In the genomic region with DNA sequence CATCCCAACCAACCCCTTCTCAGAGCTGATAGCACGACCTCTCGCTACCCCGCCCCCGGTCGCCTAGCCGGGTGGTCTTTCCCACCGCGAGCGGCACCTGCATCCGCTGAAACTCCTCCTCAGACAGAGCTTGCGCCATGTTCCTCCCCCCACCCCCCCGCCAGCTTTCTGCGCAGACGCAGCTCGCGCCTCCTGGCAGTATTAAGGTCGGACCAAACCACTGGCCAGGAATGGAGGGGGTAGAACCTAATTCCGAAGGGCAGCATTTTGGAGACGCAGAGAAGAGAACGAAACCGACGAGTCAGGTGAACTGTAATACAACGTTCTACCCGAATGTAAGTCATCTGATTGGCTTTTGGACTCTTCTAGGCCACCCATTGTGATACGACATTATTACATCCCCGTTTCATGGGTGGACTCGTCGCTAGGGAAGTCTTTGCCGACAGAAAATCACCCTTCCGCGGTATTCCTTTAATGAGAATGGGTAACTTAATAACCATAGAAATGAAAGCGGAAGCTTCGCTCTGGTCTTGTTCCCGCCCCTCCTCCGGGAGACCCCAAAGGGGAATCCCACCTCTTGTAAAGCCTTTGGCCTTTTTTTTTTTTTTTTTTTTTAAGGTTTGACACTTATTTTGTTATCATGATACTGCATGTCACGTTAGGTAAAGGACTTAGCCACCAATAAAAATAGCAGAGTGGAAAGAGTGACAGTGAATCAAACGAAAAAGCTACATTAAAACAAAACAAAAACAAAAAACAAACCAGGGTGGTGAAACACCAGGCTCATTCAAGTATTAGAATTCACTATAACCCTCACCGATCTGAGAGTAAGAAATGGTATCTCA, we compare ENCODE assay signal across 1 cellular context.
TF ChIP-seq lines count a peak whose summit lies in the region.

A gene with protein sequence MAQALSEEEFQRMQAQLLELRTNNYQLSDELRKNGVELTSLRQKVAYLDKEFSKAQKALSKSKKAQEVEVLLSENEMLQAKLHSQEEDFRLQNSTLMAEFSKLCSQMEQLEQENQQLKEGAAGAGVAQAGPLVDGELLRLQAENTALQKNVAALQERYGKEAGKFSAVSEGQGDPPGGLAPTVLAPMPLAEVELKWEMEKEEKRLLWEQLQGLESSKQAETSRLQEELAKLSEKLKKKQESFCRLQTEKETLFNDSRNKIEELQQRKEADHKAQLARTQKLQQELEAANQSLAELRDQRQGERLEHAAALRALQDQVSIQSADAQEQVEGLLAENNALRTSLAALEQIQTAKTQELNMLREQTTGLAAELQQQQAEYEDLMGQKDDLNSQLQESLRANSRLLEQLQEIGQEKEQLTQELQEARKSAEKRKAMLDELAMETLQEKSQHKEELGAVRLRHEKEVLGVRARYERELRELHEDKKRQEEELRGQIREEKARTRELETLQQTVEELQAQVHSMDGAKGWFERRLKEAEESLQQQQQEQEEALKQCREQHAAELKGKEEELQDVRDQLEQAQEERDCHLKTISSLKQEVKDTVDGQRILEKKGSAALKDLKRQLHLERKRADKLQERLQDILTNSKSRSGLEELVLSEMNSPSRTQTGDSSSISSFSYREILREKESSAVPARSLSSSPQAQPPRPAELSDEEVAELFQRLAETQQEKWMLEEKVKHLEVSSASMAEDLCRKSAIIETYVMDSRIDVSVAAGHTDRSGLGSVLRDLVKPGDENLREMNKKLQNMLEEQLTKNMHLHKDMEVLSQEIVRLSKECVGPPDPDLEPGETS (minus strand): TSS at position 174 of the 845 bp plus-strand sequence. CDS start 35 bp downstream, at position 139.

TF ChIP-seq in K562, 482 proteins besides CTCF, POLR2A, EP300 and RAD21 (continued from another document):
- TF ChIP-seq, protein P1, sequence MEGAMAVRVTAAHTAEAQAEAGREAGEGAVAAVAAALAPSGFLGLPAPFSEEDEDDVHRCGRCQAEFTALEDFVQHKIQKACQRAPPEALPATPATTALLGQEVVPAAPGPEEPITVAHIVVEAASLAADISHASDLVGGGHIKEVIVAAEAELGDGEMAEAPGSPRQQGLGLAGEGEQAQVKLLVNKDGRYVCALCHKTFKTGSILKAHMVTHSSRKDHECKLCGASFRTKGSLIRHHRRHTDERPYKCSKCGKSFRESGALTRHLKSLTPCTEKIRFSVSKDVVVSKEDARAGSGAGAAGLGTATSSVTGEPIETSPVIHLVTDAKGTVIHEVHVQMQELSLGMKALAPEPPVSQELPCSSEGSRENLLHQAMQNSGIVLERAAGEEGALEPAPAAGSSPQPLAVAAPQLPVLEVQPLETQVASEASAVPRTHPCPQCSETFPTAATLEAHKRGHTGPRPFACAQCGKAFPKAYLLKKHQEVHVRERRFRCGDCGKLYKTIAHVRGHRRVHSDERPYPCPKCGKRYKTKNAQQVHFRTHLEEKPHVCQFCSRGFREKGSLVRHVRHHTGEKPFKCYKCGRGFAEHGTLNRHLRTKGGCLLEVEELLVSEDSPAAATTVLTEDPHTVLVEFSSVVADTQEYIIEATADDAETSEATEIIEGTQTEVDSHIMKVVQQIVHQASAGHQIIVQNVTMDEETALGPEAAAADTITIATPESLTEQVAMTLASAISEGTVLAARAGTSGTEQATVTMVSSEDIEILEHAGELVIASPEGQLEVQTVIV (CRISPR knock-in tag; IDR thresholded peaks at IDR 0.05; ENCODE audit: borderline replicate concordance), result no peak
- TF ChIP-seq KHSRP (IDR thresholded peaks at IDR 0.05) (no peak), EZH2 (IDR thresholded peaks at IDR 0.05; ENCODE audit: borderline replicate concordance, low read depth, low read length) (no peak), HNRNPLL (IDR thresholded peaks at IDR 0.05; ENCODE audit: low read depth, low read length, poor library complexity, severe bottlenecking) (peak; percentile 58), KDM4B (IDR thresholded peaks at IDR 0.05; ENCODE audit: borderline replicate concordance in 2 of 2, low read depth in 1 of 2) (0 out of 4 replicates have a peak, but pooled peaks of 1 of the 2 experiments have one; percentile 49), TAL1 (IDR thresholded peaks at IDR 0.05) (no peak), ZBTB7A (IDR thresholded peaks at IDR 0.05; ENCODE audit: borderline replicate concordance, control insufficient read depth, low read depth, low read length) (peak; percentile 94), ZNF785 (CRISPR knock-in tag; IDR thresholded peaks at IDR 0.05) (no peak), CEBPB (tag; IDR thresholded peaks at IDR 0.05) (peak; percentile 92), ZNF134 (CRISPR knock-in tag; conservative IDR thresholded peaks at IDR 0.05) (no peak), CC2D1A (IDR thresholded peaks at IDR 0.05) (no peak), PURB (CRISPR knock-in tag; IDR thresholded peaks at IDR 0.05; ENCODE audit: low read depth) (no peak), HLTF (IDR thresholded peaks at IDR 0.05) (no peak), ZC3H4 (CRISPR knock-in tag; IDR thresholded peaks at IDR 0.05; ENCODE audit: borderline replicate concordance) (no peak), HSF4 (CRISPR knock-in tag; IDR thresholded peaks at IDR 0.05; ENCODE audit: borderline replicate concordance) (no peak), HDAC1 (IDR thresholded peaks at IDR 0.05) (no peak), TAF9B (IDR thresholded peaks at IDR 0.05; ENCODE audit: partially characterized antibody) (peak; percentile 98), IRF2 (CRISPR knock-in tag; IDR thresholded peaks at IDR 0.05) (no peak), CHCHD3 (CRISPR knock-in tag; IDR thresholded peaks at IDR 0.05) (no peak), FOXM1 (IDR thresholded peaks at IDR 0.05; ENCODE audit: low read depth) (peak; percentile 57; the same call in 1 of the 2 replicates), FOXM1 (CRISPR knock-in tag; IDR thresholded peaks at IDR 0.05; ENCODE audit: low read depth) (no peak), ARID1B (IDR thresholded peaks at IDR 0.05) (0 out of 2 replicates have a peak, but pooled peaks have one; percentile 26), SIN3B (IDR thresholded peaks at IDR 0.05; ENCODE audit: low read depth) (0 out of 2 replicates have a peak, but pooled peaks have one; percentile 50), ELF1 (tag; IDR thresholded peaks at IDR 0.05) (peak; percentile 78), RNF2 (IDR thresholded peaks at IDR 0.05) (no peak), ZNF778 (CRISPR knock-in tag; IDR thresholded peaks at IDR 0.05) (no peak), ETV1 (tag; conservative IDR thresholded peaks at IDR 0.05; ENCODE audit: low read depth) (0 out of 2 replicates have a peak, but pooled peaks have one; percentile 22), NFRKB (IDR thresholded peaks at IDR 0.05; ENCODE audit: low read depth) (peak; percentile 65; the same call in 1 of the 2 replicates), TOE1 (IDR thresholded peaks at IDR 0.05; ENCODE audit: borderline replicate concordance) (peak; percentile 94), TOE1 (CRISPR knock-in tag; IDR thresholded peaks at IDR 0.05; ENCODE audit: borderline replicate concordance, low read depth) (no peak), BCOR (IDR thresholded peaks at IDR 0.05) (peak; percentile 84), POLR2H (tag; IDR thresholded peaks at IDR 0.05; ENCODE audit: low read depth) (peak; percentile 73), ZFP36 (IDR thresholded peaks at IDR 0.05; ENCODE audit: low read depth, low read length, partially characterized antibody) (no peak), SIRT6 (IDR thresholded peaks at IDR 0.05; ENCODE audit: low read depth, low read length) (no peak), GABPB1 (CRISPR knock-in tag; IDR thresholded peaks at IDR 0.05) (peak; percentile 59; the same call in 1 of the 2 replicates), MXI1 (IDR thresholded peaks at IDR 0.05; ENCODE audit: low read depth, low read length) (no peak), L3MBTL2 (IDR thresholded peaks at IDR 0.05) (no peak), ZNF695 (CRISPR knock-in tag; IDR thresholded peaks at IDR 0.05) (no peak), SUPT5H (IDR thresholded peaks at IDR 0.05) (peak; percentile 84), EGR1 (conservative IDR thresholded peaks at IDR 0.05) (0 out of 2 replicates have a peak, but pooled peaks have one; percentile 32), SMARCE1 (IDR thresholded peaks at IDR 0.05) (no peak)
- TF ChIP-seq, protein P2, sequence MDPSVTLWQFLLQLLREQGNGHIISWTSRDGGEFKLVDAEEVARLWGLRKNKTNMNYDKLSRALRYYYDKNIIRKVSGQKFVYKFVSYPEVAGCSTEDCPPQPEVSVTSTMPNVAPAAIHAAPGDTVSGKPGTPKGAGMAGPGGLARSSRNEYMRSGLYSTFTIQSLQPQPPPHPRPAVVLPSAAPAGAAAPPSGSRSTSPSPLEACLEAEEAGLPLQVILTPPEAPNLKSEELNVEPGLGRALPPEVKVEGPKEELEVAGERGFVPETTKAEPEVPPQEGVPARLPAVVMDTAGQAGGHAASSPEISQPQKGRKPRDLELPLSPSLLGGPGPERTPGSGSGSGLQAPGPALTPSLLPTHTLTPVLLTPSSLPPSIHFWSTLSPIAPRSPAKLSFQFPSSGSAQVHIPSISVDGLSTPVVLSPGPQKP (CRISPR knock-in tag; IDR thresholded peaks at IDR 0.05), result no peak
- TF ChIP-seq, protein P3, sequence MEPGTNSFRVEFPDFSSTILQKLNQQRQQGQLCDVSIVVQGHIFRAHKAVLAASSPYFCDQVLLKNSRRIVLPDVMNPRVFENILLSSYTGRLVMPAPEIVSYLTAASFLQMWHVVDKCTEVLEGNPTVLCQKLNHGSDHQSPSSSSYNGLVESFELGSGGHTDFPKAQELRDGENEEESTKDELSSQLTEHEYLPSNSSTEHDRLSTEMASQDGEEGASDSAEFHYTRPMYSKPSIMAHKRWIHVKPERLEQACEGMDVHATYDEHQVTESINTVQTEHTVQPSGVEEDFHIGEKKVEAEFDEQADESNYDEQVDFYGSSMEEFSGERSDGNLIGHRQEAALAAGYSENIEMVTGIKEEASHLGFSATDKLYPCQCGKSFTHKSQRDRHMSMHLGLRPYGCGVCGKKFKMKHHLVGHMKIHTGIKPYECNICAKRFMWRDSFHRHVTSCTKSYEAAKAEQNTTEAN (CRISPR knock-in tag; IDR thresholded peaks at IDR 0.05), result no peak
- TF ChIP-seq, protein P4, sequence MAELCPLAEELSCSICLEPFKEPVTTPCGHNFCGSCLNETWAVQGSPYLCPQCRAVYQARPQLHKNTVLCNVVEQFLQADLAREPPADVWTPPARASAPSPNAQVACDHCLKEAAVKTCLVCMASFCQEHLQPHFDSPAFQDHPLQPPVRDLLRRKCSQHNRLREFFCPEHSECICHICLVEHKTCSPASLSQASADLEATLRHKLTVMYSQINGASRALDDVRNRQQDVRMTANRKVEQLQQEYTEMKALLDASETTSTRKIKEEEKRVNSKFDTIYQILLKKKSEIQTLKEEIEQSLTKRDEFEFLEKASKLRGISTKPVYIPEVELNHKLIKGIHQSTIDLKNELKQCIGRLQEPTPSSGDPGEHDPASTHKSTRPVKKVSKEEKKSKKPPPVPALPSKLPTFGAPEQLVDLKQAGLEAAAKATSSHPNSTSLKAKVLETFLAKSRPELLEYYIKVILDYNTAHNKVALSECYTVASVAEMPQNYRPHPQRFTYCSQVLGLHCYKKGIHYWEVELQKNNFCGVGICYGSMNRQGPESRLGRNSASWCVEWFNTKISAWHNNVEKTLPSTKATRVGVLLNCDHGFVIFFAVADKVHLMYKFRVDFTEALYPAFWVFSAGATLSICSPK (IDR thresholded peaks at IDR 0.05; ENCODE audit: borderline replicate concordance), result peak; percentile 99
- TF ChIP-seq, protein P5, sequence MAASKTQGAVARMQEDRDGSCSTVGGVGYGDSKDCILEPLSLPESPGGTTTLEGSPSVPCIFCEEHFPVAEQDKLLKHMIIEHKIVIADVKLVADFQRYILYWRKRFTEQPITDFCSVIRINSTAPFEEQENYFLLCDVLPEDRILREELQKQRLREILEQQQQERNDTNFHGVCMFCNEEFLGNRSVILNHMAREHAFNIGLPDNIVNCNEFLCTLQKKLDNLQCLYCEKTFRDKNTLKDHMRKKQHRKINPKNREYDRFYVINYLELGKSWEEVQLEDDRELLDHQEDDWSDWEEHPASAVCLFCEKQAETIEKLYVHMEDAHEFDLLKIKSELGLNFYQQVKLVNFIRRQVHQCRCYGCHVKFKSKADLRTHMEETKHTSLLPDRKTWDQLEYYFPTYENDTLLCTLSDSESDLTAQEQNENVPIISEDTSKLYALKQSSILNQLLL (CRISPR knock-in tag; IDR thresholded peaks at IDR 0.05; ENCODE audit: borderline replicate concordance), result no peak
